In genomic region chr10:14010083-14010551, GRCh38 we compare ENCODE assay signal across 9 cellular contexts.
DNase-seq lines count a peak whose midpoint lies in the region; ATAC-seq and TF ChIP-seq lines count a peak whose summit lies in the region.
"Had no signal": no experiment of that assay in that cellular context is flagged by ENCODE, and none has a peak within 500 bp of the region (broad histone marks: within the 10 kb centered on the region; RNA-seq: fewer than 3 reads in every experiment).

No MANE protein-coding gene starts in this region.

- H3K9me3 ChIP-seq in SJCRH30 (replicated peaks) = no peaks in the 10 kb centered on the region

- TF ChIP-seq CTCF in fibroblast of pulmonary artery (IDR thresholded peaks at IDR 0.05; ENCODE audit: low read length, missing control alignments) = no peak

- peaks cover 7% of the 10 kb centered on the region; the same call in 1 of the 2 replicates for H3K4me1 ChIP-seq in SJCRH30

- H3K36me3 ChIP-seq in SJCRH30 = no peaks in the 10 kb centered on the region

- ATAC-seq in GM21423 (IDR thresholded peaks at IDR 0.05; ENCODE audit: unreplicated experiment) = no peak

- H3K4me3 ChIP-seq in SJCRH30 = peak overlapping the region; percentile 55
- peak overlapping the region; percentile 61 for H3K4me3 ChIP-seq in fibroblast of pulmonary artery (replicated peaks; ENCODE audit: low read depth, low read length)

- DNase-seq in NCI-H146 treated with DMSO at 0.1 percent for 48 hours (lab: John Stamatoyannopoulos, UW; ENCODE audit: unreplicated experiment) (peak; percentile 19), NCI-H146 (lab: John Stamatoyannopoulos, UW) (no peak), SJCRH30 (peak; percentile 55 to 76), fibroblast of pulmonary artery (ENCODE audit: low read depth) (peak; percentile 73), smooth muscle cell of the brain vasculature (ENCODE audit: low read depth, low spot score) (peak; percentile 57), islet precursor cell (no peak)
- no peak for DNase-seq in NK-92 treated with Interleukin-12 subunit alpha and Interleukin-12 subunit beta, amount 100 ng/mL, for 24 hours (lab: John Stamatoyannopoulos, UW)

- no peaks in the 10 kb centered on the region for H3K27me3 ChIP-seq in SJCRH30

- peak overlapping the region; percentile 92 for H3K27ac ChIP-seq in SJCRH30
- H3K27ac ChIP-seq: C4-2B had no signal

Comparison
In these comparisons a context has a peak if more than half of its experiments do, and no peak if none do; other contexts are left out.
1. DNase-seq: peak in NCI-H146 treated with DMSO at 0.1 percent for 48 hours (single experiment), SJCRH30 (2 of 2), fibroblast of pulmonary artery (single experiment) and smooth muscle cell of the brain vasculature (single experiment); none in NCI-H146 (single experiment), islet precursor cell (single experiment) and NK-92 treated with Interleukin-12 subunit alpha and Interleukin-12 subunit beta, amount 100 ng/mL, for 24 hours (single experiment).